Comparison of ENCODE assay signal across 8 cellular contexts in genomic region chr11:59172345-59173079, GRCh38. TPM values are rescaled to one million over a fixed set of nuclear protein-coding genes. Genes with fewer than 3 reads are reported as not detected.
DNase-seq lines count a peak whose midpoint lies in the region; ATAC-seq and TF ChIP-seq lines count a peak whose summit lies in the region.

No MANE protein-coding gene starts in this region.

- peaks cover 12% of the 10 kb centered on the region for H3K4me1 Mint-ChIP-seq in activated T-cell treated with anti-CD3 and anti-CD28 coated beads, Interleukin-2, amount 50 U/mL, for 4 hours (ENCODE audit: low read depth)

- peak overlapping the region; percentile 74 for H2AFZ ChIP-seq in parathyroid adenoma

- peak overlapping the region; percentile 80 for H3K4me3 Mint-ChIP-seq in activated T-cell treated with anti-CD3 and anti-CD28 coated beads, Interleukin-2, amount 50 U/mL, for 4 hours

- no peaks in the 10 kb centered on the region for H3K9me3 ChIP-seq in parathyroid adenoma (ENCODE audit: control insufficient read depth, low read length)

- no peaks in the 10 kb centered on the region for H3K36me3 ChIP-seq in parathyroid adenoma (ENCODE audit: control insufficient read depth, insufficient read depth, low read length)

- POLR2A ChIA-PET in GM10248 (lab: Yijun Ruan, JAX), result interaction anchor here (1.5 kb wide), 1 partner anchor 13 kb away, joined by 10 read pairs; no protein-coding TSS in a partner anchor

- DNase-seq in GM10248 (ENCODE audit: extremely low spot score) (peak; percentile 68), HK-2 (ENCODE audit: unreplicated experiment) (peak; percentile 14), germinal center (ENCODE audit: low spot score) (peak; percentile 67), HUDEP-2 (lab: John Stamatoyannopoulos, UW; ENCODE audit: unreplicated experiment in 76 of 76) (no peak), sciatic nerve (ENCODE audit: low spot score) (no peak)
- peak; percentile 10 for DNase-seq in activated T-cell treated with anti-CD3 and anti-CD28 coated beads, Interleukin-2, amount 50 U/mL, for 4 hours

- H3K27me3 Mint-ChIP-seq in activated T-cell treated with anti-CD3 and anti-CD28 coated beads, Interleukin-2, amount 50 U/mL, for 4 hours (ENCODE audit: low read depth), result peaks cover 8% of the 10 kb centered on the region

- ATAC-seq in GM21390 (IDR thresholded peaks at IDR 0.05; ENCODE audit: unreplicated experiment), result peak; percentile 35
- peak; percentile 29 to 47 for ATAC-seq in activated T-cell treated with anti-CD3 and anti-CD28 coated beads, Interleukin-2, amount 50 U/mL, for 4 hours
- no peak for ATAC-seq in sciatic nerve

- CTCF ChIA-PET in GM10248 (lab: Yijun Ruan, JAX), result interaction anchor here (1.0 to 26.3 kb wide), 41 partner anchors 9 to 504 kb away, joined by 3 to 962 read pairs (median 7); partner anchors contain the start of genes FAM111A, MPEG1, OR5A1 and OR5A2

- no peaks in the 10 kb centered on the region for H3K79me2 ChIP-seq in parathyroid adenoma

- H3K36me3 Mint-ChIP-seq in activated T-cell treated with anti-CD3 and anti-CD28 coated beads, Interleukin-2, amount 50 U/mL, for 4 hours (ENCODE audit: insufficient read depth), result no peaks in the 10 kb centered on the region

- peak overlapping the region; percentile 24 for H3K27ac ChIP-seq in parathyroid adenoma

- H3K4me1 ChIP-seq in parathyroid adenoma, result peaks cover 2% of the 10 kb centered on the region

- no peaks in the 10 kb centered on the region for H3K9me3 Mint-ChIP-seq in activated T-cell treated with anti-CD3 and anti-CD28 coated beads, Interleukin-2, amount 50 U/mL, for 4 hours

- no peak overlapping the region for H3K9ac ChIP-seq in parathyroid adenoma

- H3K4me3 ChIP-seq in parathyroid adenoma (ENCODE audit: low read depth, low read length), result peak overlapping the region; percentile 64

- intact Hi-C loops in sciatic nerve (cut with DNase I), result loop anchor here (2.0 kb wide), 1 partner anchor 34 kb away; no protein-coding TSS in a partner anchor

- no peaks in the 10 kb centered on the region for H3K27me3 ChIP-seq in parathyroid adenoma (ENCODE audit: control insufficient read depth, insufficient read depth, low read length)

- H3K4me2 ChIP-seq in parathyroid adenoma (ENCODE audit: low read length), result peak overlapping the region; percentile 93

- no peak for TF ChIP-seq CTCF in GM10248 (IDR thresholded peaks at IDR 0.05; ENCODE audit: control extremely low read depth, extremely low read depth, low read depth, missing control alignments)
- no peak for TF ChIP-seq CTCF in parathyroid adenoma (IDR thresholded peaks at IDR 0.05)

RNA-seq across cellular contexts. Expression of gene DTX4, which starts 0.6 kb away (rescaled TPM):
- under 1 TPM; 0.18 to 0.82 (median 0.21) TPM for total RNA-seq in activated T-cell treated with anti-CD3 and anti-CD28 coated beads, Interleukin-2, amount 50 U/mL, for 4 hours
- 35.9 TPM for total RNA-seq in sciatic nerve

RNA-seq across cellular contexts. Expression of gene FAM111A, which starts 29.9 kb away (rescaled TPM):
- 10 to 100 TPM; 12.6 to 15.6 (median 15.5) TPM for total RNA-seq in activated T-cell treated with anti-CD3 and anti-CD28 coated beads, Interleukin-2, amount 50 U/mL, for 4 hours
- 48.0 TPM for total RNA-seq in sciatic nerve

RNA-seq across cellular contexts. Expression of gene MPEG1, which starts 40.2 kb away (rescaled TPM):
- under 1 TPM; 0.18 to 0.52 (median 0.18) TPM for total RNA-seq in activated T-cell treated with anti-CD3 and anti-CD28 coated beads, Interleukin-2, amount 50 U/mL, for 4 hours
- total RNA-seq in sciatic nerve, result 18.0 TPM

Comparison
In these comparisons a context has a peak if more than half of its experiments do, and no peak if none do; other contexts are left out.
1. DNase-seq: peak in GM10248 (single experiment), HK-2 (single experiment), activated T-cell treated with anti-CD3 and anti-CD28 coated beads, Interleukin-2, amount 50 U/mL, for 4 hours (single experiment) and germinal center (single experiment); none in HUDEP-2 (0 of 76) and sciatic nerve (single experiment).
2. RNA of gene DTX4, which starts 0.6 kb away (total RNA-seq): 35.9 TPM in sciatic nerve (single experiment); 0.18 to 0.82 TPM in activated T-cell treated with anti-CD3 and anti-CD28 coated beads, Interleukin-2, amount 50 U/mL, for 4 hours; every median in the first group is over 10 times any median in the second.
3. RNA of gene MPEG1, which starts 40.2 kb away (total RNA-seq): 18.0 TPM in sciatic nerve (single experiment); 0.18 to 0.52 TPM in activated T-cell treated with anti-CD3 and anti-CD28 coated beads, Interleukin-2, amount 50 U/mL, for 4 hours; every median in the first group is over 10 times any median in the second.